ENCODE assay signal across 9 cellular contexts in genomic region chr9:100511205-100511604, GRCh38.
"Had no signal": no experiment of that assay in that cellular context is flagged by ENCODE, and none has a peak within 500 bp of the region (broad histone marks: within the 10 kb centered on the region; RNA-seq: fewer than 3 reads in every experiment).

No MANE protein-coding gene starts in this region.

- H3K4me3 Mint-ChIP-seq: GM23338 had no signal

- H3K9ac ChIP-seq: KMS-11 had no signal

- H3K4me3 ChIP-seq: GM23338, HAP-1 had no signal

- H3K9me3 ChIP-seq: HAP-1 had no signal

- DNase-seq: H7, IMR-90, Karpas-422, KBM-7 had no signal

- H3K27ac Mint-ChIP-seq: GM23338 had no signal

- H3K4me1 ChIP-seq: HAP-1 had no signal

- H3K4me2 ChIP-seq: GM23338, KMS-11 had no signal

- ATAC-seq: GM23338, HCT116 had no signal

- H3K36me3 ChIP-seq: HAP-1 had no signal

- H3K9me3 Mint-ChIP-seq: GM23338 had no signal

- H2AFZ ChIP-seq: GM23338 had no signal

- H3K27ac ChIP-seq: HL-60, KMS-11 had no signal

- H3K4me1 Mint-ChIP-seq: GM23338 had no signal
